Comparison of ENCODE assay signal across 8 cellular contexts in genomic region chr11:11157201-11157600, GRCh38.
DNase-seq lines count a peak whose midpoint lies in the region; ATAC-seq lines count a peak whose summit lies in the region.

No MANE protein-coding gene starts in this region.

- intact Hi-C loops in right cardiac atrium (cut with DNase I) = loop anchor here in 1 of 4 donors (10.0 kb wide), 1 partner anchor 112 kb away; no protein-coding TSS in a partner anchor

- ATAC-seq in right cardiac atrium (peak; percentile 29 to 47), GM21737 (IDR thresholded peaks at IDR 0.05; ENCODE audit: unreplicated experiment) (no peak)
- ATAC-seq in stimulated activated naive CD8-positive, alpha-beta T cell treated with anti-CD3 and anti-CD28 coated beads, Interleukin-15, Interleukin-2, amounts not matched to agents 100 U/mL and 50 U/mL, for 24 hours = peak; percentile 52

- H3K4me1 ChIP-seq in right cardiac atrium (ENCODE audit: control insufficient read depth, insufficient read depth, low read length) = no peaks in the 10 kb centered on the region

- H3K9me3 ChIP-seq in right cardiac atrium (ENCODE audit: control insufficient read depth, low read length) = peaks cover 2% of the 10 kb centered on the region

- no peak overlapping the region for H3K4me3 ChIP-seq in right cardiac atrium (ENCODE audit: low read length)

- WGBS in right cardiac atrium = 87% methylated on average over 7 of the region's 7 CpGs

- H3K27ac ChIP-seq in right cardiac atrium (ENCODE audit: low read length) = no peak overlapping the region

- DNase-seq in NCI-H1092 treated with DMSO at 0.1 percent for 48 hours (lab: John Stamatoyannopoulos, UW) (peak; percentile 9), NCI-H1092 (lab: John Stamatoyannopoulos, UW) (no peak), NCI-H146 (lab: John Stamatoyannopoulos, UW) (peak; percentile 60), right cardiac atrium (peak in 2 of 3 donors; percentile 32 to 41), OCI-M2 (lab: John Stamatoyannopoulos, UW; ENCODE audit: unreplicated experiment) (no peak)
- DNase-seq in activated T-cell treated with anti-CD3 and anti-CD28 coated beads, Interleukin-2, amount 50 U/mL, for 48 hours = peak; percentile 44 to 47
- DNase-seq in stimulated activated naive CD8-positive, alpha-beta T cell treated with anti-CD3 and anti-CD28 coated beads, Interleukin-15, Interleukin-2, amounts not matched to agents 100 U/mL and 50 U/mL, for 24 hours = peak; percentile 39

- no peaks in the 10 kb centered on the region for H3K27me3 ChIP-seq in right cardiac atrium (ENCODE audit: control insufficient read depth, insufficient read depth)

Comparison
In these comparisons a context has a peak if more than half of its experiments do, and no peak if none do; other contexts are left out.
1. DNase-seq: peak in NCI-H1092 treated with DMSO at 0.1 percent for 48 hours (single experiment), NCI-H146 (single experiment), activated T-cell treated with anti-CD3 and anti-CD28 coated beads, Interleukin-2, amount 50 U/mL, for 48 hours (2 of 2), right cardiac atrium (2 of 3) and stimulated activated naive CD8-positive, alpha-beta T cell treated with anti-CD3 and anti-CD28 coated beads, Interleukin-15, Interleukin-2, amounts not matched to agents 100 U/mL and 50 U/mL, for 24 hours (single experiment); none in NCI-H1092 (single experiment) and OCI-M2 (single experiment).